ENCODE assay signal across 21 cellular contexts in the genomic region with DNA sequence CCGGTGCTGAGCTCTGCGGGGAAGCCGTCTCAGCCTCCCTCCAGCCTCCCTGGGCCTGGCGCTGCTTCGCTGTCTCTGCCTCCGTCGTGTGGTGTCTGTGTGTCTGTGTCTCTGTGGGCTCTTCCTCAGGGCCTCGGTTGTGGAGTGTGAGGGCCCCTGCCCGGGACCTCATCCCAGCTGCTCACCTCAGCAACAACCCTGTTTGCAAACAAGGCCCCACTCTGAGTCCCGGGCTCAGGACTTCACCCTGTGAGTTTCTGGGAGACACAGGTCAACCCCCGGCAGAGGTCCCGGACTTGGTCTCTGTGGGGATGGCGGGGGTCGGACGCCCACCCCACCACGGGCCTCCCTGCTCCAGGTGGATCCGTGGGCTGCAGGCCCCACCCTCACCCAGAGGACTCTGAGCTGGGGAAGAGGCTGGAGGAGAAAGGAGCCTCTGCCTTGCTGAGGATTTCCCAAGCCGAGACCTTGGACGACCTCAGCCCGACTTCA.
DNase-seq lines count a peak whose midpoint lies in the region; ATAC-seq and TF ChIP-seq lines count a peak whose summit lies in the region.
"Had no signal": no experiment of that assay in that cellular context is flagged by ENCODE, and none has a peak within 500 bp of the region (broad histone marks: within the 10 kb centered on the region; RNA-seq: fewer than 3 reads in every experiment).

No MANE protein-coding gene starts in this region.

- H3K27ac Mint-ChIP-seq in natural killer cell treated with Interleukin-12 subunit alpha and Interleukin-12 subunit beta and Interleukin-15 and Interleukin-18, amount 100 ng/mL, for 72 hours = no peak overlapping the region
- H3K27ac Mint-ChIP-seq in natural killer cell = no peak overlapping the region
- no peak overlapping the region for H3K27ac Mint-ChIP-seq in endodermal cell
- no peak overlapping the region for H3K27ac Mint-ChIP-seq in osteocyte (ENCODE audit: unreplicated experiment)
- H3K27ac Mint-ChIP-seq: CD4-positive, alpha-beta memory T cell; IgD-negative memory B cell had no signal

- in situ Hi-C loops in G401 (cut with HindIII; ENCODE audit: low sequenced_read_pairs) = no loop called here

- no peaks in the 10 kb centered on the region for H3K27me3 Mint-ChIP-seq in natural killer cell treated with Interleukin-12 subunit alpha and Interleukin-12 subunit beta and Interleukin-15 and Interleukin-18, amount 100 ng/mL, for 72 hours
- H3K27me3 Mint-ChIP-seq in natural killer cell (ENCODE audit: low read depth in 2 of 2) (no peaks in the 10 kb centered on the region), endodermal cell (ENCODE audit: insufficient read depth) (no peaks in the 10 kb centered on the region), osteocyte (ENCODE audit: unreplicated experiment) (peaks cover 11% of the 10 kb centered on the region)
- H3K27me3 Mint-ChIP-seq: CD4-positive, alpha-beta memory T cell; IgD-negative memory B cell had no signal

- intact Hi-C loops in natural killer cell (cut with micrococcal nuclease) = no loop called here
- intact Hi-C loops in aorta (cut with DNase I) = no loop called here

- H3K9me3 ChIP-seq in endodermal cell (ENCODE audit: control insufficient read depth, low read length) (no peaks in the 10 kb centered on the region), aorta (ENCODE audit: control insufficient read depth, low read length) (no peaks in the 10 kb centered on the region)

- H3K4me1 Mint-ChIP-seq in natural killer cell treated with Interleukin-12 subunit alpha and Interleukin-12 subunit beta and Interleukin-15 and Interleukin-18, amount 100 ng/mL, for 72 hours (ENCODE audit: low read depth in 2 of 2) = no peaks in the 10 kb centered on the region
- H3K4me1 Mint-ChIP-seq in natural killer cell = peaks cover 0 to 4% of the 10 kb centered on the region in 2 donors
- H3K4me1 Mint-ChIP-seq in endodermal cell = no peaks in the 10 kb centered on the region
- no peaks in the 10 kb centered on the region for H3K4me1 Mint-ChIP-seq in osteocyte (ENCODE audit: unreplicated experiment)
- H3K4me1 Mint-ChIP-seq: CD4-positive, alpha-beta memory T cell; IgD-negative memory B cell had no signal

- no peaks in the 10 kb centered on the region for H3K36me3 Mint-ChIP-seq in natural killer cell treated with Interleukin-12 subunit alpha and Interleukin-12 subunit beta and Interleukin-15 and Interleukin-18, amount 100 ng/mL, for 72 hours
- H3K36me3 Mint-ChIP-seq in natural killer cell (no peaks in the 10 kb centered on the region), endodermal cell (ENCODE audit: low read depth) (no peaks in the 10 kb centered on the region), osteocyte (ENCODE audit: unreplicated experiment) (no peaks in the 10 kb centered on the region)
- H3K36me3 Mint-ChIP-seq: CD4-positive, alpha-beta memory T cell; IgD-negative memory B cell had no signal

- DNase-seq in natural killer cell treated with Interleukin-12 subunit alpha and Interleukin-12 subunit beta and Interleukin-15 and Interleukin-18, amount 100 ng/mL, for 72 hours (ENCODE audit: low spot score) = peak; percentile 40
- DNase-seq in natural killer cell = no peak
- DNase-seq in endodermal cell = peak; percentile 33
- peak; percentile 78 for DNase-seq in osteocyte (ENCODE audit: extremely low spot score, unreplicated experiment)
- peak; percentile 30 to 62 for DNase-seq in aorta
- DNase-seq in DMS79 (lab: John Stamatoyannopoulos, UW) = no peak
- no peak for DNase-seq in G401 (ENCODE audit: low spot score)
- DNase-seq in SKM-1 treated with dmso at 0.1 percent for 144 hours (lab: John Stamatoyannopoulos, UW; ENCODE audit: unreplicated experiment) = no peak
- DNase-seq: C1 segment of cervical spinal cord; CD4-positive, alpha-beta memory T cell; COR-L47; EL; GF-D8; MM.1S; NCI-H2029 treated with DMSO at 0.1 percent for 48 hours; NCI-H526 treated with DMSO at 0.1 percent for 48 hours; PC-9; SHP77 treated with DMSO at 0.1 percent for 48 hours had no signal

- H3K9ac ChIP-seq in endodermal cell (ENCODE audit: extremely low read depth, low read length, poor library complexity, severe bottlenecking) = no peak overlapping the region
- H3K9ac ChIP-seq: KMS-11 had no signal

- H3K4me1 ChIP-seq in endodermal cell (ENCODE audit: control insufficient read depth, insufficient read depth, low read length) (no peaks in the 10 kb centered on the region), aorta (ENCODE audit: control insufficient read depth in 1 of 2, insufficient read depth in 2 of 2, low read length in 2 of 2) (no peaks in the 10 kb centered on the region)

- H3K27me3 ChIP-seq in endodermal cell (ENCODE audit: control insufficient read depth, insufficient read depth, low read length, poor library complexity, severe bottlenecking) = no peaks in the 10 kb centered on the region
- no peaks in the 10 kb centered on the region for H3K27me3 ChIP-seq in aorta (ENCODE audit: control insufficient read depth in 1 of 2, insufficient read depth in 2 of 2, low read length in 1 of 2)

- ATAC-seq in natural killer cell treated with Interleukin-12 subunit alpha and Interleukin-12 subunit beta and Interleukin-15 and Interleukin-18, amount 100 ng/mL, for 72 hours = no peak
- ATAC-seq in natural killer cell (no peak), aorta (ENCODE audit: low FRiP score) (no peak)

- no peaks in the 10 kb centered on the region for H3K9me3 Mint-ChIP-seq in natural killer cell treated with Interleukin-12 subunit alpha and Interleukin-12 subunit beta and Interleukin-15 and Interleukin-18, amount 100 ng/mL, for 72 hours
- H3K9me3 Mint-ChIP-seq in natural killer cell (no peaks in the 10 kb centered on the region), endodermal cell (peaks cover 12% of the 10 kb centered on the region), osteocyte (ENCODE audit: unreplicated experiment) (no peaks in the 10 kb centered on the region)
- H3K9me3 Mint-ChIP-seq: CD4-positive, alpha-beta memory T cell; IgD-negative memory B cell had no signal

- no peak overlapping the region for H3K4me3 ChIP-seq in endodermal cell (ENCODE audit: low read length)
- H3K4me3 ChIP-seq in aorta (ENCODE audit: low read length in 2 of 2) = no peak overlapping the region
- H3K4me3 ChIP-seq: PC-9 had no signal

- H3K27ac ChIP-seq in endodermal cell (ENCODE audit: low read depth, low read length) (no peak overlapping the region), aorta (ENCODE audit: low read depth in 1 of 2, low read length in 2 of 2) (no peak overlapping the region)
- H3K27ac ChIP-seq: HL-60, KMS-11, PC-9 had no signal

- H3K36me3 ChIP-seq in endodermal cell (ENCODE audit: control insufficient read depth, insufficient read depth, low read length) (no peaks in the 10 kb centered on the region), aorta (ENCODE audit: control insufficient read depth in 1 of 2, insufficient read depth in 2 of 2, low read length in 1 of 2) (no peaks in the 10 kb centered on the region)

- TF ChIP-seq CTCF in natural killer cell (IDR thresholded peaks at IDR 0.05) = no peak
- TF ChIP-seq CTCF in endodermal cell (conservative IDR thresholded peaks at IDR 0.05) = no peak
- no peak for TF ChIP-seq CTCF in osteocyte (IDR thresholded peaks at IDR 0.05)

- H3K4me3 Mint-ChIP-seq in natural killer cell treated with Interleukin-12 subunit alpha and Interleukin-12 subunit beta and Interleukin-15 and Interleukin-18, amount 100 ng/mL, for 72 hours = no peak overlapping the region
- H3K4me3 Mint-ChIP-seq in natural killer cell (no peak overlapping the region), endodermal cell (no peak overlapping the region), osteocyte (ENCODE audit: unreplicated experiment) (no peak overlapping the region)
- H3K4me3 Mint-ChIP-seq: CD4-positive, alpha-beta memory T cell; IgD-negative memory B cell had no signal

- 94 to 95% methylated on average over 10 to 20 of the region's 20 CpGs for WGBS in endodermal cell (ENCODE audit: insufficient coverage in 1 of 2, insufficient read length in 1 of 2), 2 experiments
- 89 to 92% methylated on average over 20 of the region's 20 CpGs for WGBS in aorta, 2 donors

Comparison
In these comparisons a context has a peak if more than half of its experiments do, and no peak if none do; other contexts are left out.
1. DNase-seq: peak in natural killer cell treated with Interleukin-12 subunit alpha and Interleukin-12 subunit beta and Interleukin-15 and Interleukin-18, amount 100 ng/mL, for 72 hours (single experiment), endodermal cell (single experiment), osteocyte (single experiment) and aorta (2 of 2); none in natural killer cell (single experiment), DMS79 (single experiment), G401 (single experiment) and SKM-1 treated with dmso at 0.1 percent for 144 hours (single experiment).